11 cellular contexts compared by ENCODE assay signal in the genomic region with DNA sequence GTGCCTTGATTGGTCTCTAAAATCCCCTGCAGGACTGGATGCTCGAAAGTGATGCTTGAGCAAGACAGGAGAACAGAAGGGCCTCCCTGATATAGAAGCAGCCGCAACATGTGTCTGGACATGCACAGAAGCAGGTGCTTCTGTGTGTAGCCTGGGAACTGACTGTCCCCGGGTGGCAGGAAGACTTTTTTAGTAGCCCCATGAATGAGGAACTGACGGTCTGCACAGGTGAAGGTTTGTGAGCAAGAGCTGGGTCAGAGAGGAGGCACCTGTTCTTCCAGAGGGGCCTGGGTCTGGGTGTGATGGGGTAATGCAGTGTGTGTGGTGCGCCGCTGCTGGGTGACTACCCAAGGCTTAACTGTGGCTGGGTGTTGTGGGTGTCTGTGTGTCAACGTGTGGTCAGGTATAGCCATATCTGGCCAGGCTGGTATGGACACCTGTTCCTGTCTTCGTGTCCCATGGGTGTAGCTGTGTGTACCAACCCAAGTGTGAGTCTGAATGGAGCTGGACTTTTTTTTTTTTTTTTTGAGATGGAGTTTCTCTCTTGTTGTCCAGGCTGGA.
"Had no signal": no experiment of that assay in that cellular context is flagged by ENCODE, and none has a peak within 500 bp of the region (broad histone marks: within the 10 kb centered on the region; RNA-seq: fewer than 3 reads in every experiment).

No MANE protein-coding gene starts in this region.

- H3K36me3 ChIP-seq: adrenal gland, colonic mucosa, neutrophil, right atrium auricular region, vagina had no signal

- H3K36me3 Mint-ChIP-seq: mesothelial cell of epicardium had no signal

- H3K4me1 Mint-ChIP-seq: activated CD4-positive, alpha-beta memory T cell treated with anti-CD3 and anti-CD28 coated beads, Interleukin-2, amount 10 ng/mL, durations not matched to agents 7 days and 5 days had no signal

- H3K4me3 ChIP-seq: adrenal gland, colonic mucosa, right atrium auricular region, vagina had no signal

- H3K9me3 Mint-ChIP-seq: activated CD4-positive, alpha-beta memory T cell treated with anti-CD3 and anti-CD28 coated beads, Interleukin-2, amount 10 ng/mL, durations not matched to agents 7 days and 5 days; mesothelial cell of epicardium; T-helper 2 cell treated with Interferon-gamma antibody and Interleukin-4, amounts not matched to agents 5 μg/mL and 100 μg/mL, for 36 hours had no signal

- H3K27me3 ChIP-seq: adrenal gland, colonic mucosa, right atrium auricular region, vagina had no signal

- DNase-seq: activated CD4-positive, alpha-beta T cell treated with anti-CD3 and anti-CD28 coated beads for 1 hour; activated naive CD4-positive, alpha-beta T cell treated with anti-CD3 and anti-CD28 coated beads, Interleukin-2, amount 50 U/mL, for 16 hours; effector CD4-positive, alpha-beta T cell had no signal

- H3K27ac Mint-ChIP-seq: activated CD4-positive, alpha-beta memory T cell treated with anti-CD3 and anti-CD28 coated beads, Interleukin-2, amount 10 ng/mL, durations not matched to agents 7 days and 5 days; mesothelial cell of epicardium; T-helper 2 cell treated with Interferon-gamma antibody and Interleukin-4, amounts not matched to agents 5 μg/mL and 100 μg/mL, for 36 hours had no signal

- H3K4me3 Mint-ChIP-seq: activated CD4-positive, alpha-beta memory T cell treated with anti-CD3 and anti-CD28 coated beads, Interleukin-2, amount 10 ng/mL, durations not matched to agents 7 days and 5 days; mesothelial cell of epicardium; T-helper 2 cell treated with Interferon-gamma antibody and Interleukin-4, amounts not matched to agents 5 μg/mL and 100 μg/mL, for 36 hours had no signal

- H3K27ac ChIP-seq: adrenal gland, colonic mucosa, neutrophil, right atrium auricular region, vagina had no signal

- H3K9me3 ChIP-seq: adrenal gland, colonic mucosa, neutrophil, right atrium auricular region, vagina had no signal

- H3K4me1 ChIP-seq: colonic mucosa, vagina had no signal
